20 cellular contexts compared by ENCODE assay signal in genomic region chr17:72296456-72296855, GRCh38.
"Had no signal": no experiment of that assay in that cellular context is flagged by ENCODE, and none has a peak within 500 bp of the region (broad histone marks: within the 10 kb centered on the region; RNA-seq: fewer than 3 reads in every experiment).

No MANE protein-coding gene starts in this region.

- H3K27ac ChIP-seq: colonic mucosa, esophagus squamous epithelium, gastroesophageal sphincter, heart right ventricle, neural progenitor cell, ovary, right lobe of liver, spleen, suprapubic skin had no signal

- H3K27me3 ChIP-seq: colonic mucosa, neural progenitor cell, ovary, right lobe of liver, suprapubic skin had no signal

- H3K4me2 ChIP-seq: neural progenitor cell had no signal

- H3K4me3 ChIP-seq: colonic mucosa, esophagus squamous epithelium, gastroesophageal sphincter, heart right ventricle, neural progenitor cell, ovary, right lobe of liver, spleen, suprapubic skin had no signal

- H3K9me3 ChIP-seq: colonic mucosa, esophagus squamous epithelium, gastroesophageal sphincter, heart right ventricle, ovary, right lobe of liver, spleen, suprapubic skin had no signal

- H3K27ac Mint-ChIP-seq: activated naive CD4-positive, alpha-beta T cell treated with anti-CD3 and anti-CD28 coated beads, Interleukin-2, amount 10 ng/mL, durations not matched to agents 7 days and 5 days; activated T-helper 2 cell treated with anti-CD3 and anti-CD28 coated beads, Interferon-gamma antibody, Interleukin-2, Interleukin-4, amounts not matched to agents 10 μg/mL and 5 μg/mL and 100 μg/mL, durations not matched to agents 14 hours and 24 hours and 36 hours; naive B cell; neural progenitor cell; stimulated activated naive CD8-positive, alpha-beta T cell treated with anti-CD3 and anti-CD28 coated beads, Interleukin-15, Interleukin-2, amounts not matched to agents 100 ng/mL and 50 ng/mL, for 24 hours; T-cell had no signal

- H3K27me3 Mint-ChIP-seq: activated naive CD4-positive, alpha-beta T cell treated with anti-CD3 and anti-CD28 coated beads, Interleukin-2, amount 10 ng/mL, durations not matched to agents 7 days and 5 days; stimulated activated naive CD8-positive, alpha-beta T cell treated with anti-CD3 and anti-CD28 coated beads, Interleukin-15, Interleukin-2, amounts not matched to agents 100 ng/mL and 50 ng/mL, for 24 hours had no signal

- H3K4me1 Mint-ChIP-seq: activated naive CD4-positive, alpha-beta T cell treated with anti-CD3 and anti-CD28 coated beads, Interleukin-2, amount 10 ng/mL, durations not matched to agents 7 days and 5 days; naive B cell; T-cell had no signal

- DNase-seq: activated CD4-positive, alpha-beta T cell treated with anti-CD3 and anti-CD28 coated beads for 1 hour; activated CD4-positive, alpha-beta T cell treated with anti-CD3 and anti-CD28 coated beads, Interleukin-2, amount 50 U/mL, for 48 hours; activated naive CD4-positive, alpha-beta T cell treated with anti-CD3 and anti-CD28 coated beads, Interleukin-2, amount 10 ng/mL, durations not matched to agents 7 days and 5 days; colonic mucosa; esophagus squamous epithelium; heart right ventricle; islet precursor cell; naive B cell; ovary; right lobe of liver; spleen; T-cell; T1000; trophoblast cell had no signal

- H3K9ac ChIP-seq: neural progenitor cell had no signal

- H3K36me3 Mint-ChIP-seq: activated naive CD4-positive, alpha-beta T cell treated with anti-CD3 and anti-CD28 coated beads, Interleukin-2, amount 10 ng/mL, durations not matched to agents 7 days and 5 days; naive B cell; neural progenitor cell; T-cell had no signal

- H3K9me3 Mint-ChIP-seq: activated T-helper 2 cell treated with anti-CD3 and anti-CD28 coated beads, Interferon-gamma antibody, Interleukin-2, Interleukin-4, amounts not matched to agents 10 μg/mL and 5 μg/mL and 100 μg/mL, durations not matched to agents 14 hours and 24 hours and 36 hours; neural progenitor cell had no signal

- H2AFZ ChIP-seq: neural progenitor cell had no signal

- ATAC-seq: gastroesophageal sphincter, left lobe of liver, right lobe of liver, T-cell had no signal

- H3K36me3 ChIP-seq: colonic mucosa, esophagus squamous epithelium, gastroesophageal sphincter, heart right ventricle, neural progenitor cell, ovary, right lobe of liver, spleen, suprapubic skin had no signal

- H3K4me1 ChIP-seq: colonic mucosa, gastroesophageal sphincter, neural progenitor cell, right lobe of liver, spleen had no signal

- H3K4me3 Mint-ChIP-seq: activated naive CD4-positive, alpha-beta T cell treated with anti-CD3 and anti-CD28 coated beads, Interleukin-2, amount 10 ng/mL, durations not matched to agents 7 days and 5 days; naive B cell; neural progenitor cell; stimulated activated naive CD8-positive, alpha-beta T cell treated with anti-CD3 and anti-CD28 coated beads, Interleukin-15, Interleukin-2, amounts not matched to agents 100 ng/mL and 50 ng/mL, for 24 hours; T-cell had no signal
